In the genomic region with DNA sequence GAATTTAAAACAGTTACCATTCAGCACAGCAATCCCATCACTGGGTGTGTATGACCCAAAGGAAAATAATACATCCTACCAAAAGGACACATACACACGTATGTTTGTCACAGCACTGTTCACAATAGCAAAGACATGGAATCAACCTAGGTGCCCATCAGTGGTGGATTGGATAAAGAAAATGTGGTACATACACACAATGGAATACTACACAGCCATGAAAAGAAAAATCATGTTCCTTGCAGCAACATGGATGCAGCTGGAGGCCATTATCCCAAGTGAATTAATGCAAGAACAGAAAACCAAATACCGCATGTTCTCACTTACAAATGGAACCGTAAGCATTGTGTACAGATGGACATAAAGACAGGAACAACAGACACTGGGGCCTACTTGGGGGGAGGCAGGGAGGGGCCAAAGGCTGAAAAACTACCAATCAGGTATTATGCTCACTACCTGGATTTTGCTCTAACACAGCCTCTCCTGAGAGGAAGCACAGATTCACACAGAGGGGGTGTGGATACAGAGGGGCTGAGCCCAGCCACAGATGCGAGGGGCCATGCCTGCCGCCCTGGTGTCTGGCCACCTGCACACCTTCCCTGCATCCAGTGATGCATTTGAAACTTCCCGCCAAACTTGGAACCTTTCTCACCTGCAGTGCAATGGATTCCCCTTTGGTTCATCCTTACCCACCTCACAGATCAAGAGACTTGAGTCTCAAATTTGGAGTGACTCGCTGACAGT, we compare ENCODE assay signal across 22 cellular contexts. TPM values are rescaled to one million over a fixed set of nuclear protein-coding genes. Genes with fewer than 3 reads are reported as not detected.
DNase-seq lines count a peak whose midpoint lies in the region; ATAC-seq and TF ChIP-seq lines count a peak whose summit lies in the region.
"Had no signal": no experiment of that assay in that cellular context is flagged by ENCODE, and none has a peak within 500 bp of the region (broad histone marks: within the 10 kb centered on the region; RNA-seq: fewer than 3 reads in every experiment).

No MANE protein-coding gene starts in this region.

- no peak overlapping the region for H3K9ac ChIP-seq in endodermal cell (ENCODE audit: extremely low read depth, low read length, poor library complexity, severe bottlenecking)
- H3K9ac ChIP-seq: BLaER1 had no signal

- ATAC-seq in heart left ventricle (no peak), upper lobe of right lung (no peak), GM19467 (IDR thresholded peaks at IDR 0.05; ENCODE audit: unreplicated experiment) (no peak)
- ATAC-seq: Right ventricle myocardium inferior had no signal

- TF ChIP-seq POLR2A in heart left ventricle (IDR thresholded peaks at IDR 0.05), result no peak
- TF ChIP-seq POLR2A in Peyer's patch (IDR thresholded peaks at IDR 0.05), result no peak
- TF ChIP-seq POLR2A in stomach (IDR thresholded peaks at IDR 0.05), result no peak

- H3K4me1 ChIP-seq in heart left ventricle, result peaks cover 0 to 6% (median 0%) of the 10 kb centered on the region in 12 donors
- no peaks in the 10 kb centered on the region for H3K4me1 ChIP-seq in Peyer's patch
- no peaks in the 10 kb centered on the region for H3K4me1 ChIP-seq in endodermal cell (ENCODE audit: control insufficient read depth, insufficient read depth, low read length)
- H3K4me1 ChIP-seq in upper lobe of right lung, result no peaks in the 10 kb centered on the region
- peaks cover 0 to 3% (median 0%) of the 10 kb centered on the region in 4 donors for H3K4me1 ChIP-seq in stomach
- H3K4me1 ChIP-seq: SJCRH30 had no signal

- peaks cover 3% of the 10 kb centered on the region for H3K4me1 Mint-ChIP-seq in endodermal cell
- H3K4me1 Mint-ChIP-seq: CD4-positive, CD25-positive, alpha-beta regulatory T cell had no signal

- H3K36me3 ChIP-seq in heart left ventricle (no peaks in the 10 kb centered on the region), Peyer's patch (no peaks in the 10 kb centered on the region), endodermal cell (ENCODE audit: control insufficient read depth, insufficient read depth, low read length) (no peaks in the 10 kb centered on the region), upper lobe of right lung (no peaks in the 10 kb centered on the region), stomach (no peaks in the 10 kb centered on the region)
- H3K36me3 ChIP-seq: BLaER1, SJCRH30 had no signal

- H3K4me3 ChIP-seq in heart left ventricle, result no peak overlapping the region
- no peak overlapping the region for H3K4me3 ChIP-seq in Peyer's patch
- no peak overlapping the region for H3K4me3 ChIP-seq in endodermal cell (ENCODE audit: low read length)
- H3K4me3 ChIP-seq in upper lobe of right lung, result no peak overlapping the region
- no peak overlapping the region for H3K4me3 ChIP-seq in stomach
- H3K4me3 ChIP-seq: BLaER1, SJCRH30 had no signal

- intact Hi-C loops in cardiac septum (cut with DNase I) (no loop called here), heart left ventricle (cut with DNase I) (loop anchor here in 2 of 10 donors (5.0 to 10.0 kb wide), 2 partner anchors 162 to 190 kb away; no protein-coding TSS in a partner anchor), upper lobe of right lung (cut with DNase I) (no loop called here), stomach (cut with DNase I; ENCODE audit: low total_unique reads) (no loop called here)

- H3K9me3 Mint-ChIP-seq in endodermal cell, result peaks cover 21% of the 10 kb centered on the region

- WGBS in heart left ventricle, 4 donors, result 91 to 96% (median 95%) methylated on average over 7 of the region's 7 CpGs
- 92 to 98% methylated on average over 6 to 7 of the region's 7 CpGs for WGBS in endodermal cell (ENCODE audit: insufficient coverage in 1 of 2, insufficient read length in 1 of 2), 2 experiments
- 93 to 97% (median 94%) methylated on average over 7 of the region's 7 CpGs for WGBS in stomach, 5 donors

- H3K27ac Mint-ChIP-seq in endodermal cell, result no peak overlapping the region
- H3K27ac Mint-ChIP-seq: CD4-positive, CD25-positive, alpha-beta regulatory T cell had no signal

- H3K27ac ChIP-seq in heart left ventricle (no peak overlapping the region), Peyer's patch (no peak overlapping the region), endodermal cell (ENCODE audit: low read depth, low read length) (no peak overlapping the region), upper lobe of right lung (no peak overlapping the region), stomach (no peak overlapping the region)
- H3K27ac ChIP-seq: BLaER1, HL-60, SJCRH30 had no signal

- peaks cover 21% of the 10 kb centered on the region for H3K36me3 Mint-ChIP-seq in endodermal cell (ENCODE audit: low read depth)
- H3K36me3 Mint-ChIP-seq: CD4-positive, CD25-positive, alpha-beta regulatory T cell had no signal

- no peak for TF ChIP-seq EP300 in stomach (IDR thresholded peaks at IDR 0.05)

- no peak for TF ChIP-seq CTCF in heart left ventricle (IDR thresholded peaks at IDR 0.05)
- TF ChIP-seq CTCF in Peyer's patch (IDR thresholded peaks at IDR 0.05), result no peak
- TF ChIP-seq CTCF in endodermal cell (conservative IDR thresholded peaks at IDR 0.05), result no peak
- TF ChIP-seq CTCF in upper lobe of right lung (IDR thresholded peaks at IDR 0.05), result no peak
- no peak for TF ChIP-seq CTCF in stomach (IDR thresholded peaks at IDR 0.05)

- DNase-seq in cardiac septum (ENCODE audit: low spot score) (peak; percentile 19), heart left ventricle (no peak), Peyer's patch (peak in 2 of 3 donors; percentile 12 to 35), endodermal cell (peak; percentile 37), upper lobe of right lung (peak; percentile 21), stomach (no peak), A172 (ENCODE audit: low spot score) (no peak)
- DNase-seq: 8988T; CD4-positive, CD25-positive, alpha-beta regulatory T cell; MV-4-11; NCI-H1105; NCI-H1436 treated with DMSO at 0.1 percent for 48 hours; NCI-H187 treated with DMSO at 0.1 percent for 48 hours; NCI-H2171 treated with DMSO at 0.1 percent for 48 hours; NCI-H345; NCI-H524; NCI-H748 treated with DMSO at 0.1 percent for 48 hours; SJCRH30 had no signal

- H3K27me3 Mint-ChIP-seq in endodermal cell (ENCODE audit: insufficient read depth), result no peaks in the 10 kb centered on the region
- H3K27me3 Mint-ChIP-seq: CD4-positive, CD25-positive, alpha-beta regulatory T cell had no signal

- H3K9me3 ChIP-seq in heart left ventricle, result no peaks in the 10 kb centered on the region
- no peaks in the 10 kb centered on the region for H3K9me3 ChIP-seq in Peyer's patch
- H3K9me3 ChIP-seq in endodermal cell (ENCODE audit: control insufficient read depth, low read length), result no peaks in the 10 kb centered on the region
- no peaks in the 10 kb centered on the region for H3K9me3 ChIP-seq in upper lobe of right lung
- H3K9me3 ChIP-seq in stomach, result no peaks in the 10 kb centered on the region

- no peak overlapping the region for H3K4me3 Mint-ChIP-seq in endodermal cell
- H3K4me3 Mint-ChIP-seq: CD4-positive, CD25-positive, alpha-beta regulatory T cell had no signal

- H3K27me3 ChIP-seq in heart left ventricle, result no peaks in the 10 kb centered on the region
- H3K27me3 ChIP-seq in Peyer's patch, result no peaks in the 10 kb centered on the region
- H3K27me3 ChIP-seq in endodermal cell (ENCODE audit: control insufficient read depth, insufficient read depth, low read length, poor library complexity, severe bottlenecking), result no peaks in the 10 kb centered on the region
- no peaks in the 10 kb centered on the region for H3K27me3 ChIP-seq in upper lobe of right lung
- H3K27me3 ChIP-seq in stomach, result no peaks in the 10 kb centered on the region
- H3K27me3 ChIP-seq: BLaER1, SJCRH30 had no signal

RNA-seq across cellular contexts. Expression of gene USP22, which starts 55.9 kb away (rescaled TPM):
- total RNA-seq in cardiac septum (200 TPM), heart left ventricle (100 to 1,000 TPM; 120 to 207 (median 193) TPM), Peyer's patch (100 to 1,000 TPM; 125 to 229 (median 146) TPM), endodermal cell (100 to 1,000 TPM; 379 to 396 TPM), upper lobe of right lung (160 TPM), stomach (100 to 1,000 TPM; 161 to 394 (median 184) TPM)
- polyA plus RNA-seq in heart left ventricle (10 to 100 TPM; 33.7 to 95.1 TPM), stomach (10 to 100 TPM; 28.1 to 38.0 (median 33.5) TPM)
- polyA plus RNA-seq in endodermal cell (2013, experiment 1 of 2), result 222 TPM
- 219 TPM for polyA plus RNA-seq in endodermal cell (2013, experiment 2 of 2)
- total RNA-seq in A172 (2014; rRNA removed; shearing (Covaris generic)), result 184 and 204 TPM in 2 replicates

Comparison
In these comparisons a context has a peak if more than half of its experiments do, and no peak if none do; other contexts are left out.
1. DNase-seq: peak in cardiac septum (single experiment), Peyer's patch (2 of 3), endodermal cell (single experiment) and upper lobe of right lung (single experiment); none in heart left ventricle (0 of 5), stomach (single experiment) and A172 (single experiment).